ENCODE assay signal across 9 cellular contexts in genomic region chr10:29703276-29703675, GRCh38.
DNase-seq lines count a peak whose midpoint lies in the region; ATAC-seq, FAIRE-seq and TF ChIP-seq lines count a peak whose summit lies in the region.
"Had no signal": no experiment of that assay in that cellular context is flagged by ENCODE, and none has a peak within 500 bp of the region (broad histone marks: within the 10 kb centered on the region; RNA-seq: fewer than 3 reads in every experiment).

No MANE protein-coding gene starts in this region.

- no peak for ATAC-seq in activated naive CD8-positive, alpha-beta T cell treated with anti-CD3 and anti-CD28 coated beads, Interleukin-2, amount 10 ng/mL, durations not matched to agents 7 days and 5 days (ENCODE audit: low read depth)
- no peak for ATAC-seq in HG03571 (IDR thresholded peaks at IDR 0.05; ENCODE audit: unreplicated experiment)

- no peak for TF ChIP-seq CTCF in nephron (IDR thresholded peaks at IDR 0.05; ENCODE audit: unreplicated experiment in 3 of 3)
- TF ChIP-seq CTCF in kidney (IDR thresholded peaks at IDR 0.05; ENCODE audit: borderline replicate concordance, extremely low read depth, insufficient read depth): no peak
- TF ChIP-seq CTCF in nephron progenitor cell (IDR thresholded peaks at IDR 0.05): no peak

- FAIRE-seq in kidney (lab: Jason Lieb, UNC): no peak

- H3K27me3 Mint-ChIP-seq in CD4-positive, alpha-beta memory T cell: no peaks in the 10 kb centered on the region
- no peaks in the 10 kb centered on the region for H3K27me3 Mint-ChIP-seq in activated naive CD8-positive, alpha-beta T cell treated with anti-CD3 and anti-CD28 coated beads, Interleukin-2, amount 10 ng/mL, durations not matched to agents 7 days and 5 days
- no peaks in the 10 kb centered on the region for H3K27me3 Mint-ChIP-seq in nephron (ENCODE audit: low read depth)
- H3K27me3 Mint-ChIP-seq in nephron progenitor cell (ENCODE audit: low read depth, poor library complexity): peaks cover 3% of the 10 kb centered on the region

- no peaks in the 10 kb centered on the region for H3K27me3 ChIP-seq in CD4-positive, alpha-beta memory T cell (ENCODE audit: insufficient read depth, low read length)

- peak overlapping the region; percentile 40 to 88 (median 65) for H3K4me3 Mint-ChIP-seq in CD4-positive, alpha-beta memory T cell
- H3K4me3 Mint-ChIP-seq in activated naive CD8-positive, alpha-beta T cell treated with anti-CD3 and anti-CD28 coated beads, Interleukin-2, amount 10 ng/mL, durations not matched to agents 7 days and 5 days: peak overlapping the region; percentile 69
- H3K4me3 Mint-ChIP-seq in nephron (peak overlapping the region in 2 of 3 experiments; percentile 30 to 48), nephron progenitor cell (no peak overlapping the region)

- CTCF ChIA-PET in CD4-positive, alpha-beta memory T cell (lab: Charles Lee; ENCODE audit: partially characterized antibody): interaction anchor here (1.4 to 1.6 kb wide), 2 partner anchors 10 to 45 kb away, joined by 3 to 5 read pairs; no protein-coding TSS in a partner anchor

- no peak for DNase-seq in CD4-positive, alpha-beta memory T cell
- DNase-seq in NCI-H1092 treated with DMSO at 0.1 percent for 48 hours (lab: John Stamatoyannopoulos, UW) (peak; percentile 60), kidney (no peak), nephron progenitor cell (no peak), COLO829 (ENCODE audit: low spot score) (no peak)
- no peak for DNase-seq in activated naive CD8-positive, alpha-beta T cell treated with anti-CD3 and anti-CD28 coated beads, Interleukin-2, amount 10 ng/mL, durations not matched to agents 7 days and 5 days
- DNase-seq: dermis blood vessel endothelial cell had no signal

- no peak overlapping the region for H3K4me3 ChIP-seq in CD4-positive, alpha-beta memory T cell (ENCODE audit: low read length in 2 of 2)
- no peak overlapping the region for H3K4me3 ChIP-seq in kidney (ENCODE audit: low read length in 2 of 2)

- peaks cover 0 to 5% (median 0%) of the 10 kb centered on the region in 8 donors for H3K9me3 Mint-ChIP-seq in CD4-positive, alpha-beta memory T cell
- peaks cover 3% of the 10 kb centered on the region for H3K9me3 Mint-ChIP-seq in activated naive CD8-positive, alpha-beta T cell treated with anti-CD3 and anti-CD28 coated beads, Interleukin-2, amount 10 ng/mL, durations not matched to agents 7 days and 5 days
- peaks cover 8% of the 10 kb centered on the region for H3K9me3 Mint-ChIP-seq in nephron
- peaks cover 33% of the 10 kb centered on the region for H3K9me3 Mint-ChIP-seq in nephron progenitor cell

- peak overlapping the region; percentile 43 for H3K27ac ChIP-seq in CD4-positive, alpha-beta memory T cell (ENCODE audit: low read depth, low read length)
- H3K27ac ChIP-seq in kidney (ENCODE audit: low read depth in 2 of 2, low read length in 2 of 2): no peak overlapping the region

- no peak overlapping the region for H3K9ac ChIP-seq in kidney (ENCODE audit: low read length in 2 of 2)

- peaks cover 36 to 68% (median 46%) of the 10 kb centered on the region in 4 donors for H3K4me1 Mint-ChIP-seq in CD4-positive, alpha-beta memory T cell
- peaks cover 14% of the 10 kb centered on the region for H3K4me1 Mint-ChIP-seq in activated naive CD8-positive, alpha-beta T cell treated with anti-CD3 and anti-CD28 coated beads, Interleukin-2, amount 10 ng/mL, durations not matched to agents 7 days and 5 days
- peaks cover 49% of the 10 kb centered on the region for H3K4me1 Mint-ChIP-seq in nephron
- H3K4me1 Mint-ChIP-seq in nephron progenitor cell: peaks cover 33% of the 10 kb centered on the region

- no peaks in the 10 kb centered on the region for H3K36me3 ChIP-seq in CD4-positive, alpha-beta memory T cell (ENCODE audit: insufficient read depth, low read length)
- H3K36me3 ChIP-seq in kidney (ENCODE audit: control insufficient read depth in 1 of 2, insufficient read depth in 2 of 2, low read length in 2 of 2): no peaks in the 10 kb centered on the region

- H3K9me3 ChIP-seq in CD4-positive, alpha-beta memory T cell (ENCODE audit: control insufficient read depth in 1 of 2, low read length in 2 of 2): no peaks in the 10 kb centered on the region
- H3K9me3 ChIP-seq in kidney (ENCODE audit: control insufficient read depth in 1 of 2, low read length in 2 of 2): no peaks in the 10 kb centered on the region

- H3K27ac Mint-ChIP-seq in CD4-positive, alpha-beta memory T cell: peak overlapping the region; percentile 2 to 94 (median 73)
- peak overlapping the region; percentile 18 for H3K27ac Mint-ChIP-seq in activated naive CD8-positive, alpha-beta T cell treated with anti-CD3 and anti-CD28 coated beads, Interleukin-2, amount 10 ng/mL, durations not matched to agents 7 days and 5 days
- H3K27ac Mint-ChIP-seq in nephron (peak overlapping the region; percentile 71 to 92 (median 86)), nephron progenitor cell (no peak overlapping the region)

- H3K4me1 ChIP-seq in CD4-positive, alpha-beta memory T cell (ENCODE audit: insufficient read depth, low read length): peaks cover 17% of the 10 kb centered on the region
- peaks cover 0 to 8% of the 10 kb centered on the region in 2 donors for H3K4me1 ChIP-seq in kidney (ENCODE audit: control insufficient read depth in 1 of 2, insufficient read depth in 1 of 2, low read depth in 1 of 2, low read length in 2 of 2)

- peaks cover 2 to 9% of the 10 kb centered on the region in 2 donors for H3K36me3 Mint-ChIP-seq in CD4-positive, alpha-beta memory T cell
- H3K36me3 Mint-ChIP-seq in activated naive CD8-positive, alpha-beta T cell treated with anti-CD3 and anti-CD28 coated beads, Interleukin-2, amount 10 ng/mL, durations not matched to agents 7 days and 5 days: peaks cover 2% of the 10 kb centered on the region
- H3K36me3 Mint-ChIP-seq in nephron (ENCODE audit: low read depth) (peaks cover 26% of the 10 kb centered on the region), nephron progenitor cell (ENCODE audit: low read depth) (peaks cover 59% of the 10 kb centered on the region)

- POLR2A ChIA-PET in CD4-positive, alpha-beta memory T cell (lab: Charles Lee; ENCODE audit: partially characterized antibody): interaction anchor here (0.7 to 2.7 kb wide), 4 partner anchors 10 to 84 kb away, joined by 3 to 10 read pairs (median 4); no protein-coding TSS in a partner anchor
- POLR2A ChIA-PET in activated naive CD8-positive, alpha-beta T cell treated with anti-CD3 and anti-CD28 coated beads, Interleukin-2, amount 10 ng/mL, durations not matched to agents 7 days and 5 days (lab: Charles Lee): no interaction called here

- intact Hi-C loops in CD4-positive, alpha-beta memory T cell (cut with micrococcal nuclease): no loop called here
- intact Hi-C loops in kidney (cut with DNase I): no loop called here
